1 cellular context compared by ENCODE assay signal in genomic region chr17:82053130-82053529, GRCh38.
TF ChIP-seq lines count a peak whose summit lies in the region.

No MANE protein-coding gene starts in this region.

TF ChIP-seq in H1, 55 proteins besides CTCF, POLR2A, EP300 and RAD21:
- TF ChIP-seq CHD2 (IDR thresholded peaks at IDR 0.05; ENCODE audit: low read length) (no peak), POLR2AphosphoS5 (IDR thresholded peaks at IDR 0.05; ENCODE audit: low read depth, low read length) (no peak), BCL11A (IDR thresholded peaks at IDR 0.05; ENCODE audit: low read depth in 2 of 2, low read length in 2 of 2) (no peak), MAX (IDR thresholded peaks at IDR 0.05) (no peak)
